2 cellular contexts compared by ENCODE assay signal in genomic region chr9:70060883-70061507, GRCh38.
TF ChIP-seq lines count a peak whose summit lies in the region.

No MANE protein-coding gene starts in this region.

TF ChIP-seq in WTC11, 78 proteins besides CTCF, POLR2A, EP300 and RAD21 (continued from another document):
- TF ChIP-seq ZNF263 (CRISPR knock-in tag; IDR thresholded peaks at IDR 0.05; ENCODE audit: low read depth) = no peak
- no peak for TF ChIP-seq ESRRA (CRISPR knock-in tag; IDR thresholded peaks at IDR 0.05; ENCODE audit: borderline replicate concordance)
- TF ChIP-seq HMGA2 (CRISPR knock-in tag; IDR thresholded peaks at IDR 0.05) = no peak
- no peak for TF ChIP-seq GRHL2 (CRISPR knock-in tag; IDR thresholded peaks at IDR 0.05; ENCODE audit: insufficient replicate concordance, severe bottlenecking)
- TF ChIP-seq TEAD4 (CRISPR knock-in tag; IDR thresholded peaks at IDR 0.05) = no peak
- TF ChIP-seq, protein P1, sequence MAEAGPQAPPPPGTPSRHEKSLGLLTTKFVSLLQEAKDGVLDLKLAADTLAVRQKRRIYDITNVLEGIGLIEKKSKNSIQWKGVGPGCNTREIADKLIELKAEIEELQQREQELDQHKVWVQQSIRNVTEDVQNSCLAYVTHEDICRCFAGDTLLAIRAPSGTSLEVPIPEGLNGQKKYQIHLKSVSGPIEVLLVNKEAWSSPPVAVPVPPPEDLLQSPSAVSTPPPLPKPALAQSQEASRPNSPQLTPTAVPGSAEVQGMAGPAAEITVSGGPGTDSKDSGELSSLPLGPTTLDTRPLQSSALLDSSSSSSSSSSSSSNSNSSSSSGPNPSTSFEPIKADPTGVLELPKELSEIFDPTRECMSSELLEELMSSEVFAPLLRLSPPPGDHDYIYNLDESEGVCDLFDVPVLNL (CRISPR knock-in tag; IDR thresholded peaks at IDR 0.05; ENCODE audit: borderline replicate concordance, low read depth) = no peak
- TF ChIP-seq, protein P2, sequence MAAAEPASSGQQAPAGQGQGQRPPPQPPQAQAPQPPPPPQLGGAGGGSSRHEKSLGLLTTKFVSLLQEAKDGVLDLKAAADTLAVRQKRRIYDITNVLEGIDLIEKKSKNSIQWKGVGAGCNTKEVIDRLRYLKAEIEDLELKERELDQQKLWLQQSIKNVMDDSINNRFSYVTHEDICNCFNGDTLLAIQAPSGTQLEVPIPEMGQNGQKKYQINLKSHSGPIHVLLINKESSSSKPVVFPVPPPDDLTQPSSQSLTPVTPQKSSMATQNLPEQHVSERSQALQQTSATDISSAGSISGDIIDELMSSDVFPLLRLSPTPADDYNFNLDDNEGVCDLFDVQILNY (CRISPR knock-in tag; IDR thresholded peaks at IDR 0.05) = no peak
- TF ChIP-seq ZMAT4 (CRISPR knock-in tag; IDR thresholded peaks at IDR 0.05) = no peak
- TF ChIP-seq, protein P3, sequence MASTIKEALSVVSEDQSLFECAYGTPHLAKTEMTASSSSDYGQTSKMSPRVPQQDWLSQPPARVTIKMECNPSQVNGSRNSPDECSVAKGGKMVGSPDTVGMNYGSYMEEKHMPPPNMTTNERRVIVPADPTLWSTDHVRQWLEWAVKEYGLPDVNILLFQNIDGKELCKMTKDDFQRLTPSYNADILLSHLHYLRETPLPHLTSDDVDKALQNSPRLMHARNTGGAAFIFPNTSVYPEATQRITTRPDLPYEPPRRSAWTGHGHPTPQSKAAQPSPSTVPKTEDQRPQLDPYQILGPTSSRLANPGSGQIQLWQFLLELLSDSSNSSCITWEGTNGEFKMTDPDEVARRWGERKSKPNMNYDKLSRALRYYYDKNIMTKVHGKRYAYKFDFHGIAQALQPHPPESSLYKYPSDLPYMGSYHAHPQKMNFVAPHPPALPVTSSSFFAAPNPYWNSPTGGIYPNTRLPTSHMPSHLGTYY (CRISPR knock-in tag; IDR thresholded peaks at IDR 0.05) = no peak

TF ChIP-seq in HepG2, 621 proteins besides CTCF, POLR2A, EP300 and RAD21:
- TF ChIP-seq ZBTB7A (CRISPR knock-in tag; IDR thresholded peaks at IDR 0.05) = no peak
- no peak for TF ChIP-seq MIXL1 (CRISPR knock-in tag; IDR thresholded peaks at IDR 0.05)
- TF ChIP-seq ZNF816 (CRISPR knock-in tag; IDR thresholded peaks at IDR 0.05; ENCODE audit: borderline replicate concordance) = no peak
- TF ChIP-seq GPN1 (CRISPR knock-in tag; IDR thresholded peaks at IDR 0.05; ENCODE audit: borderline replicate concordance) = no peak
- TF ChIP-seq ZBTB4 (CRISPR knock-in tag; IDR thresholded peaks at IDR 0.05; ENCODE audit: borderline replicate concordance) = no peak
- TF ChIP-seq ZNF790 (CRISPR knock-in tag; IDR thresholded peaks at IDR 0.05; ENCODE audit: borderline replicate concordance) = no peak
- no peak for TF ChIP-seq NCOA2 (CRISPR knock-in tag; IDR thresholded peaks at IDR 0.05)
- TF ChIP-seq, protein P4, sequence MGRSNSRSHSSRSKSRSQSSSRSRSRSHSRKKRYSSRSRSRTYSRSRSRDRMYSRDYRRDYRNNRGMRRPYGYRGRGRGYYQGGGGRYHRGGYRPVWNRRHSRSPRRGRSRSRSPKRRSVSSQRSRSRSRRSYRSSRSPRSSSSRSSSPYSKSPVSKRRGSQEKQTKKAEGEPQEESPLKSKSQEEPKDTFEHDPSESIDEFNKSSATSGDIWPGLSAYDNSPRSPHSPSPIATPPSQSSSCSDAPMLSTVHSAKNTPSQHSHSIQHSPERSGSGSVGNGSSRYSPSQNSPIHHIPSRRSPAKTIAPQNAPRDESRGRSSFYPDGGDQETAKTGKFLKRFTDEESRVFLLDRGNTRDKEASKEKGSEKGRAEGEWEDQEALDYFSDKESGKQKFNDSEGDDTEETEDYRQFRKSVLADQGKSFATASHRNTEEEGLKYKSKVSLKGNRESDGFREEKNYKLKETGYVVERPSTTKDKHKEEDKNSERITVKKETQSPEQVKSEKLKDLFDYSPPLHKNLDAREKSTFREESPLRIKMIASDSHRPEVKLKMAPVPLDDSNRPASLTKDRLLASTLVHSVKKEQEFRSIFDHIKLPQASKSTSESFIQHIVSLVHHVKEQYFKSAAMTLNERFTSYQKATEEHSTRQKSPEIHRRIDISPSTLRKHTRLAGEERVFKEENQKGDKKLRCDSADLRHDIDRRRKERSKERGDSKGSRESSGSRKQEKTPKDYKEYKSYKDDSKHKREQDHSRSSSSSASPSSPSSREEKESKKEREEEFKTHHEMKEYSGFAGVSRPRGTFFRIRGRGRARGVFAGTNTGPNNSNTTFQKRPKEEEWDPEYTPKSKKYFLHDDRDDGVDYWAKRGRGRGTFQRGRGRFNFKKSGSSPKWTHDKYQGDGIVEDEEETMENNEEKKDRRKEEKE (IDR thresholded peaks at IDR 0.05) = no peak
- TF ChIP-seq ZNF407 (CRISPR knock-in tag; IDR thresholded peaks at IDR 0.05; ENCODE audit: not compliant biosample characterization) = no peak
- no peak for TF ChIP-seq MAFG (CRISPR knock-in tag; IDR thresholded peaks at IDR 0.05)
- no peak for TF ChIP-seq CEBPG (CRISPR knock-in tag; IDR thresholded peaks at IDR 0.05)
- no peak for TF ChIP-seq JUND (CRISPR knock-in tag; IDR thresholded peaks at IDR 0.05)
- no peak for TF ChIP-seq ZFP90 (CRISPR knock-in tag; IDR thresholded peaks at IDR 0.05; ENCODE audit: borderline replicate concordance)
- no peak for TF ChIP-seq ETV5 (CRISPR knock-in tag; IDR thresholded peaks at IDR 0.05; ENCODE audit: borderline replicate concordance)
